Comparison of ENCODE assay signal across 7 cellular contexts in genomic region chr1:81886292-81886691, GRCh38.
DNase-seq lines count a peak whose midpoint lies in the region; ATAC-seq, FAIRE-seq and TF ChIP-seq lines count a peak whose summit lies in the region.
"Not testable (repeated sequence)": the region's sequence is repeated elsewhere in the genome, so short reads cannot be mapped to it uniquely, and the experiment has no call there.

No MANE protein-coding gene starts in this region.

- not testable (repeated sequence) for H3F3A ChIP-seq in GM23338 (replicated peaks; ENCODE audit: low read depth); smooth muscle cell (ENCODE audit: low read depth)

- not testable (repeated sequence) for H3K27me3 ChIP-seq in GM23338 (ENCODE audit: insufficient read depth); endothelial cell of umbilical vein (ENCODE audit: control insufficient read depth in 2 of 2, insufficient read depth in 2 of 2, low read length in 2 of 2); smooth muscle cell (ENCODE audit: low read depth)

- H3K9me3 Mint-ChIP-seq in GM23338, WTC11: not testable (repeated sequence)

- 95% methylated on average over 6 of the region's 6 CpGs for WGBS in smooth muscle cell (ENCODE audit: low lambda C conversion rate)

- H3K36me3 ChIP-seq in GM23338 (ENCODE audit: insufficient read depth); endothelial cell of umbilical vein (ENCODE audit: control insufficient read depth in 2 of 2, extremely low read depth in 1 of 2, insufficient read depth in 2 of 2, low read length in 2 of 2); mucosa of descending colon (ENCODE audit: low read depth); smooth muscle cell (ENCODE audit: low read depth): not testable (repeated sequence)

- not testable (repeated sequence) for H3K9me1 ChIP-seq in endothelial cell of umbilical vein (replicated peaks; ENCODE audit: control insufficient read depth, extremely low read depth, insufficient read depth, low read length)

- H3K36me3 Mint-ChIP-seq in GM23338 (ENCODE audit: low read depth); WTC11: not testable (repeated sequence)

- FAIRE-seq in endothelial cell of umbilical vein (lab: Jason Lieb, UNC), result not testable (repeated sequence)

- H3K9me3 ChIP-seq in endothelial cell of umbilical vein (replicated peaks; ENCODE audit: control insufficient read depth, insufficient read depth, low read length); mucosa of descending colon; smooth muscle cell (replicated peaks; ENCODE audit: low read depth): not testable (repeated sequence)

- not testable (repeated sequence) for H3K27ac ChIP-seq in GM23338 (ENCODE audit: low read depth)
- H3K27ac ChIP-seq in endothelial cell of umbilical vein (ENCODE audit: insufficient read depth, low read depth, low read length) (peak overlapping the region; percentile 69), smooth muscle cell (ENCODE audit: low read depth) (peak overlapping the region; percentile 35)

- POLR2A ChIA-PET in WTC11 (lab: Charles Lee); endothelial cell of umbilical vein (lab: Charles Lee): not testable (repeated sequence)

- H3K9ac ChIP-seq in endothelial cell of umbilical vein (replicated peaks; ENCODE audit: extremely low read depth, insufficient read depth, low read length); smooth muscle cell (ENCODE audit: low read depth): not testable (repeated sequence)

- TF ChIP-seq POLR2A in endothelial cell of umbilical vein (IDR thresholded peaks at IDR 0.05; ENCODE audit: low read depth, low read length), result not testable (repeated sequence)

- dilution Hi-C loops in endothelial cell of umbilical vein (cut with MboI; ENCODE audit: extremely low pct_ligation_motif_present, low sequenced_read_pairs), result not testable (repeated sequence)

- not testable (repeated sequence) for ATAC-seq in GM23338, WTC11
- ATAC-seq in left colon, result peak; percentile 98
- peak; percentile 88 for ATAC-seq in mucosa of descending colon

- not testable (repeated sequence) for H4K20me1 ChIP-seq in GM23338 (replicated peaks; ENCODE audit: insufficient read depth); endothelial cell of umbilical vein (replicated peaks; ENCODE audit: control insufficient read depth, extremely low read depth, insufficient read depth, low read length)
- H4K20me1 ChIP-seq in smooth muscle cell (ENCODE audit: low read depth), result peaks cover 36% of the 10 kb centered on the region

- H3K79me2 ChIP-seq in GM23338 (replicated peaks; ENCODE audit: insufficient read depth) (peaks cover 91% of the 10 kb centered on the region), smooth muscle cell (ENCODE audit: low read depth) (peaks cover 95% of the 10 kb centered on the region)
- H3K79me2 ChIP-seq in endothelial cell of umbilical vein (ENCODE audit: control insufficient read depth, insufficient read depth, low read length), result not testable (repeated sequence)

- not testable (repeated sequence) for DNase-seq in GM23338 (ENCODE audit: low spot score); WTC11 (ENCODE audit: low spot score); endothelial cell of umbilical vein (ENCODE audit: low read depth, low spot score); smooth muscle cell (lab: John Stamatoyannopoulos, UW; ENCODE audit: unreplicated experiment)
- peak; percentile 6 for DNase-seq in NCI-H69 (lab: John Stamatoyannopoulos, UW)
- DNase-seq in left colon, result peak; percentile 23 to 30
- DNase-seq in mucosa of descending colon, result peak in 2 of 3 donors; percentile 34 to 44

- not testable (repeated sequence) for H2AFZ ChIP-seq in GM23338; endothelial cell of umbilical vein (ENCODE audit: low read depth, low read length); smooth muscle cell (ENCODE audit: low read depth)

- not testable (repeated sequence) for H3K9me2 ChIP-seq in GM23338 (ENCODE audit: insufficient read depth)

- not testable (repeated sequence) for H3K4me3 Mint-ChIP-seq in GM23338, WTC11

- BruUV-seq in endothelial cell of umbilical vein (replicated peaks; lab: Mats Ljungman, UMichigan), result not testable (repeated sequence)

- TF ChIP-seq CTCF in GM23338 (conservative IDR thresholded peaks at IDR 0.05; ENCODE audit: low read depth in 2 of 2); WTC11 (IDR thresholded peaks at IDR 0.05); endothelial cell of umbilical vein (IDR thresholded peaks at IDR 0.05; ENCODE audit: extremely low read depth in 1 of 2, insufficient read depth in 1 of 2, low read depth in 1 of 2, low read length in 2 of 2); mucosa of descending colon (IDR thresholded peaks at IDR 0.05); smooth muscle cell (IDR thresholded peaks at IDR 0.05; ENCODE audit: borderline replicate concordance, insufficient read depth, poor library complexity, severe bottlenecking): not testable (repeated sequence)

- not testable (repeated sequence) for H3K4me1 ChIP-seq in GM23338 (ENCODE audit: insufficient read depth); mucosa of descending colon (ENCODE audit: low read depth)
- H3K4me1 ChIP-seq in endothelial cell of umbilical vein (ENCODE audit: control insufficient read depth, extremely low read depth, insufficient read depth, low read length) (peaks cover 17% of the 10 kb centered on the region), smooth muscle cell (ENCODE audit: low read depth) (peaks cover 11% of the 10 kb centered on the region)

- peaks cover 26% of the 10 kb centered on the region for H3K4me1 Mint-ChIP-seq in GM23338
- H3K4me1 Mint-ChIP-seq in WTC11, result peaks cover 26% of the 10 kb centered on the region

- H3K4me3 ChIP-seq in GM23338; endothelial cell of umbilical vein (replicated peaks in 1 of 3; ENCODE audit: insufficient read depth in 1 of 3, low read depth in 1 of 3, low read length in 3 of 3); mucosa of descending colon; smooth muscle cell: not testable (repeated sequence)

- peak overlapping the region; percentile 28; the same call in 1 of the 2 replicates for H3K27ac Mint-ChIP-seq in GM23338
- H3K27ac Mint-ChIP-seq in WTC11, result peak overlapping the region; percentile 78

- not testable (repeated sequence) for H3K4me2 ChIP-seq in GM23338; endothelial cell of umbilical vein (ENCODE audit: insufficient read depth, low read length); smooth muscle cell

- CTCF ChIA-PET in WTC11 (lab: Charles Lee), result not testable (repeated sequence)
- CTCF ChIA-PET in endothelial cell of umbilical vein (lab: Charles Lee), result interaction anchor here (2.3 kb wide), 1 partner anchor 51 kb away, joined by 7 read pairs; no protein-coding TSS in a partner anchor

- intact Hi-C loops in endothelial cell of umbilical vein (cut with micrococcal nuclease), result loop anchor here (5.0 kb wide), 1 partner anchor 36 kb away; no protein-coding TSS in a partner anchor
- intact Hi-C loops in left colon (cut with DNase I, micrococcal nuclease); mucosa of descending colon (cut with DNase I, micrococcal nuclease): not testable (repeated sequence)

- H3K27me3 Mint-ChIP-seq in GM23338 (ENCODE audit: insufficient read depth, low read depth, poor library complexity); WTC11 (ENCODE audit: low read depth): not testable (repeated sequence)
